Comparison of ENCODE assay signal across 8 cellular contexts in genomic region chr3:36944012-36944640, GRCh38. TPM values are rescaled to one million over a fixed set of nuclear protein-coding genes. Genes with fewer than 3 reads are reported as not detected.
DNase-seq lines count a peak whose midpoint lies in the region; ATAC-seq and TF ChIP-seq lines count a peak whose summit lies in the region.

No MANE protein-coding gene starts in this region.

- H3K4ac ChIP-seq in mesenchymal stem cell (ENCODE audit: low read depth in 1 of 2, low read length in 2 of 2) = peak overlapping the region; percentile 69 to 94

- H2AK5ac ChIP-seq in mesenchymal stem cell (ENCODE audit: low read length, severe bottlenecking) = no peak overlapping the region

- no peaks in the 10 kb centered on the region for H3K27me3 ChIP-seq in GM06990 (replicated peaks; ENCODE audit: control insufficient read depth, insufficient read depth, low read length)
- no peaks in the 10 kb centered on the region for H3K27me3 ChIP-seq in mesenchymal stem cell (ENCODE audit: control insufficient read depth in 1 of 2, insufficient read depth in 1 of 2, low read length in 2 of 2)

- 4% methylated on average over 53 of the region's 56 CpGs for WGBS in mesenchymal stem cell

- peak overlapping the region; percentile 98 for H2BK15ac ChIP-seq in mesenchymal stem cell (ENCODE audit: low read depth, poor library complexity, severe bottlenecking)

- no peak overlapping the region for H3K27ac Mint-ChIP-seq in activated CD4-positive, alpha-beta memory T cell treated with anti-CD3 and anti-CD28 coated beads for 36 hours
- no peak overlapping the region for H3K27ac Mint-ChIP-seq in endothelial cell (ENCODE audit: unreplicated experiment)

- H3K14ac ChIP-seq in mesenchymal stem cell (ENCODE audit: low read length in 2 of 2) = peak overlapping the region; percentile 74 to 79

- peak overlapping the region; percentile 97 for H3K4me2 ChIP-seq in mesenchymal stem cell (ENCODE audit: low read length, poor library complexity, severe bottlenecking)

- peak overlapping the region in 1 of 2 experiments; percentile 98 for H3K23ac ChIP-seq in mesenchymal stem cell (ENCODE audit: low read length in 2 of 2)

- peaks cover 12% of the 10 kb centered on the region for H3K4me1 ChIP-seq in mesenchymal stem cell (ENCODE audit: control insufficient read depth, insufficient read depth, low read depth, low read length)

- DNase-seq in GM06990 (ENCODE audit: extremely low read depth, insufficient read length) = peak; percentile 28
- peak; percentile 72 for DNase-seq in KBM-7
- peak; percentile 50 for DNase-seq in activated CD4-positive, alpha-beta memory T cell treated with anti-CD3 and anti-CD28 coated beads for 36 hours
- peak; percentile 53 for DNase-seq in endothelial cell (ENCODE audit: low spot score)
- peak; percentile 70 for DNase-seq in mesenchymal stem cell
- DNase-seq in stimulated activated CD8-positive, alpha-beta memory T cell treated with anti-CD3 and anti-CD28 coated beads, Interleukin-2, amount 100 ng/mL, for 48 hours (ENCODE audit: low read depth in 2 of 2) = peak; percentile 23 to 24
- DNase-seq in NCI-H128 (lab: John Stamatoyannopoulos, UW; ENCODE audit: unreplicated experiment) = no peak

- H3K36me3 ChIP-seq in GM06990 (ENCODE audit: control insufficient read depth, insufficient read depth, low read length) (no peaks in the 10 kb centered on the region), mesenchymal stem cell (ENCODE audit: control insufficient read depth in 1 of 2, insufficient read depth in 2 of 2, low read depth in 1 of 2, low read length in 2 of 2) (no peaks in the 10 kb centered on the region)

- H2BK120ac ChIP-seq in mesenchymal stem cell (ENCODE audit: low read depth, low read length) = peak overlapping the region; percentile 89

- no peak overlapping the region for H2BK5ac ChIP-seq in mesenchymal stem cell (ENCODE audit: low read depth, low read length, poor library complexity, severe bottlenecking)

- H4K8ac ChIP-seq in mesenchymal stem cell (ENCODE audit: low read length) = peak overlapping the region; percentile 97

- peaks cover 4% of the 10 kb centered on the region for H3K79me1 ChIP-seq in mesenchymal stem cell (replicated peaks; ENCODE audit: low read length, poor library complexity, severe bottlenecking)

- no peaks in the 10 kb centered on the region for H3K9me3 ChIP-seq in mesenchymal stem cell (ENCODE audit: control insufficient read depth, low read length)

- peaks cover 23% of the 10 kb centered on the region for H3K9me3 Mint-ChIP-seq in activated CD4-positive, alpha-beta memory T cell treated with anti-CD3 and anti-CD28 coated beads for 36 hours
- H3K9me3 Mint-ChIP-seq in endothelial cell (ENCODE audit: unreplicated experiment) = no peaks in the 10 kb centered on the region

- H4K91ac ChIP-seq in mesenchymal stem cell (ENCODE audit: low read length) = peak overlapping the region; percentile 98

- TF ChIP-seq CTCF in GM06990 (IDR thresholded peaks at IDR 0.05; ENCODE audit: insufficient read depth, low read length, poor library complexity, severe bottlenecking) (no peak), endothelial cell (IDR thresholded peaks at IDR 0.05; ENCODE audit: unreplicated experiment) (no peak)

- peak overlapping the region; percentile 94 to 98 for H3K18ac ChIP-seq in mesenchymal stem cell (ENCODE audit: low read depth in 1 of 2, low read length in 2 of 2)

- intact Hi-C loops in activated CD4-positive, alpha-beta memory T cell treated with anti-CD3 and anti-CD28 coated beads for 36 hours (cut with micrococcal nuclease) = loop anchor here (1.0 to 2.0 kb wide), 3 partner anchors 15 to 67 kb away; no protein-coding TSS in a partner anchor

- peak overlapping the region; percentile 80 for H3K4me3 Mint-ChIP-seq in activated CD4-positive, alpha-beta memory T cell treated with anti-CD3 and anti-CD28 coated beads for 36 hours
- H3K4me3 Mint-ChIP-seq in endothelial cell (ENCODE audit: unreplicated experiment) = peak overlapping the region; percentile 77

- in situ Hi-C loops in KBM-7 (cut with MboI; ENCODE audit: low pct_unique_long_range_greater_than_20kb, low sequenced_read_pairs) = no loop called here

- H3K9ac ChIP-seq in mesenchymal stem cell (ENCODE audit: low read length) = peak overlapping the region; percentile 78

- peak; percentile 56 for ATAC-seq in GM21529 (IDR thresholded peaks at IDR 0.05; ENCODE audit: unreplicated experiment)

- peak overlapping the region; percentile 54 to 93 for H2BK12ac ChIP-seq in mesenchymal stem cell (ENCODE audit: low read length in 2 of 2)

- H3K4me3 ChIP-seq in GM06990 (replicated peaks; ENCODE audit: low read depth, low read length) (peak overlapping the region; percentile 70), mesenchymal stem cell (ENCODE audit: insufficient read depth in 1 of 2, low read depth in 1 of 2, low read length in 2 of 2) (peak overlapping the region; percentile 74 to 79)

- POLR2A ChIA-PET in activated CD4-positive, alpha-beta memory T cell treated with anti-CD3 and anti-CD28 coated beads for 36 hours (lab: Charles Lee) = interaction anchor here (0.6 to 2.7 kb wide), 6 partner anchors 36 to 92 kb away, joined by 3 to 12 read pairs (median 6); partner anchors contain the start of genes EPM2AIP1 and MLH1

- H3K36me3 Mint-ChIP-seq in activated CD4-positive, alpha-beta memory T cell treated with anti-CD3 and anti-CD28 coated beads for 36 hours = peaks cover 12% of the 10 kb centered on the region
- H3K36me3 Mint-ChIP-seq in endothelial cell (ENCODE audit: low read depth, unreplicated experiment) = peaks cover 14% of the 10 kb centered on the region

- CTCF ChIA-PET in activated CD4-positive, alpha-beta memory T cell treated with anti-CD3 and anti-CD28 coated beads for 36 hours (lab: Charles Lee) = interaction anchor here (1.0 to 3.2 kb wide), 4 partner anchors 12 to 37 kb away, joined by 3 to 39 read pairs (median 4); no protein-coding TSS in a partner anchor

- no peaks in the 10 kb centered on the region for H3K27me3 Mint-ChIP-seq in activated CD4-positive, alpha-beta memory T cell treated with anti-CD3 and anti-CD28 coated beads for 36 hours
- peaks cover 17% of the 10 kb centered on the region for H3K27me3 Mint-ChIP-seq in endothelial cell (ENCODE audit: unreplicated experiment)

- peaks cover 16% of the 10 kb centered on the region for H3K4me1 Mint-ChIP-seq in activated CD4-positive, alpha-beta memory T cell treated with anti-CD3 and anti-CD28 coated beads for 36 hours (ENCODE audit: low read depth)
- H3K4me1 Mint-ChIP-seq in endothelial cell (ENCODE audit: unreplicated experiment) = peaks cover 2% of the 10 kb centered on the region

- H3K27ac ChIP-seq in mesenchymal stem cell (ENCODE audit: low read length, poor library complexity, severe bottlenecking) = no peak overlapping the region

- H2AFZ ChIP-seq in mesenchymal stem cell (ENCODE audit: low read depth, low read length) = peak overlapping the region; percentile 73

RNA-seq across cellular contexts. Expression of gene TRANK1, which starts 0.7 kb away (rescaled TPM):
- 10 to 100 TPM; 11.7 to 17.1 TPM for total RNA-seq in activated CD4-positive, alpha-beta memory T cell treated with anti-CD3 and anti-CD28 coated beads for 36 hours
- total RNA-seq in endothelial cell (ENCODE audit: unreplicated experiment) = 2.8 TPM
- polyA plus RNA-seq in mesenchymal stem cell (2013, experiment 1 of 2) = 4.2 TPM
- polyA plus RNA-seq in mesenchymal stem cell (2013, experiment 2 of 2) = 3.7 TPM

RNA-seq across cellular contexts. Expression of gene EPM2AIP1, which starts 48.8 kb away (rescaled TPM):
- 10 to 100 TPM; 11.7 to 16.7 TPM for total RNA-seq in activated CD4-positive, alpha-beta memory T cell treated with anti-CD3 and anti-CD28 coated beads for 36 hours
- total RNA-seq in endothelial cell (ENCODE audit: unreplicated experiment) = 15.3 TPM
- polyA plus RNA-seq in mesenchymal stem cell (2013, experiment 1 of 2) = 10.1 TPM
- polyA plus RNA-seq in mesenchymal stem cell (2013, experiment 2 of 2) = 10.4 TPM

RNA-seq across cellular contexts. Expression of gene MLH1, which starts 49.2 kb away (rescaled TPM):
- 100 to 1,000 TPM in 1 of 2 experiments, 10 to 100 TPM in 1; 85.8 to 102 TPM for total RNA-seq in activated CD4-positive, alpha-beta memory T cell treated with anti-CD3 and anti-CD28 coated beads for 36 hours
- total RNA-seq in endothelial cell (ENCODE audit: unreplicated experiment) = 42.9 TPM
- polyA plus RNA-seq in mesenchymal stem cell (2013, experiment 1 of 2) = 18.0 TPM
- polyA plus RNA-seq in mesenchymal stem cell (2013, experiment 2 of 2) = 17.2 TPM
